ENCODE assay signal across 8 cellular contexts in the genomic region with DNA sequence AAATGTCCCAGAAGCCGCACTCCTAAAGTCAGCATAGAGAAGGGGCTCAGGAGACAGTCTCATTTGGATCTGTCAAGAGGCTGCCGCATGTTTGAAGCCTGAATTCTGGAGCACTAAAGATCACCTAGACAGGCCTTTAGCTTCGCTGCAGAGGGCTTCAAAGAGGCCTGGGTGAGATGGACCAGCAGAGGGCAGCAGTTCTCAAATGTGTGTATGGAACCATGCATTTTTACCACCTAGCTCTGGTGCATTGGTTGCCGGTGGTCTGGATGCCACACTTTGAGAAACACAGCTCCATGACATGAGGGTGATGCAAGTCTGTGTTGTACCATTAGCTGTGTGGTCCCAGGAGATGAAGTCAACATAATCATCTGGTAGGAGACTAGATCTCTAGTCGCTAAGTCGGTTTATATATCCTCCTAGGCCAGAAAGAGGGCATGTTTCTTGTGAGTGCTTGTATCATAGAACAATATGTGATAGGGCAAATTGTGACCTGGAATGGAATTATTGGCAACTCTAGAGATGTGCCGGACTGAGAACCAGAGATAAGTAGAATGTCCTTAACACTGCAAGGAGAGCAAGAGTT.
A peak's percentile ranks its signal among the peaks of the same experiment; 100 is the strongest.
DNase-seq lines count a peak whose midpoint lies in the region; ATAC-seq and TF ChIP-seq lines count a peak whose summit lies in the region.

No MANE protein-coding gene starts in this region.

- CTCF ChIA-PET in CD8-positive, alpha-beta memory T cell (lab: Charles Lee): interaction anchor here (0.5 to 3.1 kb wide), 32 partner anchors 9 to 440 kb away, joined by 3 to 17 read pairs (median 3); partner anchors contain the start of genes ACOT13, ALDH5A1, GMNN and KIAA0319

- H3K27ac ChIP-seq in CD8-positive, alpha-beta memory T cell (ENCODE audit: low read depth, low read length): no peak overlapping the region
- H3K27ac ChIP-seq in RWPE2 (ENCODE audit: poor library complexity, severe bottlenecking) (no peak overlapping the region), thyroid gland (no peak overlapping the region)

- no peaks in the 10 kb centered on the region for H3K27me3 ChIP-seq in CD8-positive, alpha-beta memory T cell (ENCODE audit: insufficient read depth, low read length, poor library complexity, severe bottlenecking)
- no peaks in the 10 kb centered on the region for H3K27me3 ChIP-seq in RWPE2 (ENCODE audit: insufficient read depth, poor library complexity, severe bottlenecking)
- no peaks in the 10 kb centered on the region for H3K27me3 ChIP-seq in thyroid gland

- H3K4me1 ChIP-seq in CD8-positive, alpha-beta memory T cell (ENCODE audit: insufficient read depth, low read length): peaks cover 5% of the 10 kb centered on the region
- H3K4me1 ChIP-seq in RWPE2 (ENCODE audit: insufficient read depth, poor library complexity, severe bottlenecking) (no peaks in the 10 kb centered on the region), thyroid gland (peaks cover 4 to 17% of the 10 kb centered on the region in 2 donors)

- H3K36me3 Mint-ChIP-seq in CD8-positive, alpha-beta memory T cell: no peaks in the 10 kb centered on the region
- no peaks in the 10 kb centered on the region for H3K36me3 Mint-ChIP-seq in activated T-helper 17 cell treated with anti-CD3 and anti-CD28 coated beads, Interleukin-2, amount 50 U/mL, for 72 hours (ENCODE audit: low read depth)
- H3K36me3 Mint-ChIP-seq in osteocyte (ENCODE audit: unreplicated experiment): no peaks in the 10 kb centered on the region

- H3K36me3 ChIP-seq in CD8-positive, alpha-beta memory T cell (ENCODE audit: insufficient read depth, low read length): no peaks in the 10 kb centered on the region
- H3K36me3 ChIP-seq in RWPE2 (ENCODE audit: low read depth): no peaks in the 10 kb centered on the region
- no peaks in the 10 kb centered on the region for H3K36me3 ChIP-seq in thyroid gland

- H3K4me3 Mint-ChIP-seq in CD8-positive, alpha-beta memory T cell: no peak overlapping the region
- H3K4me3 Mint-ChIP-seq in activated T-helper 17 cell treated with anti-CD3 and anti-CD28 coated beads, Interleukin-2, amount 50 U/mL, for 72 hours: no peak overlapping the region
- H3K4me3 Mint-ChIP-seq in osteocyte (ENCODE audit: unreplicated experiment): no peak overlapping the region

- POLR2A ChIA-PET in CD8-positive, alpha-beta memory T cell (lab: Charles Lee): interaction anchor here (0.6 to 0.7 kb wide), 2 partner anchors 85 to 920 kb away, joined by 3 read pairs; partner anchors contain the start of genes ACOT13 and TDP2

- 49 to 63% methylated on average over 6 to 7 of the region's 7 CpGs for WGBS in thyroid gland, 2 donors

- TF ChIP-seq CTCF in RWPE2 (IDR thresholded peaks at IDR 0.05; ENCODE audit: poor library complexity, severe bottlenecking) (peak; percentile 84), osteocyte (IDR thresholded peaks at IDR 0.05) (peak; percentile 92), thyroid gland (IDR thresholded peaks at IDR 0.05) (peak; percentile 33 to 76 (median 62))

- DNase-seq in CD8-positive, alpha-beta memory T cell: peak; percentile 55 to 83 (median 67)
- peak; percentile 50 to 72 for DNase-seq in Kasumi-1 (lab: John Stamatoyannopoulos, UW)
- no peak for DNase-seq in RWPE2 (ENCODE audit: low spot score)
- DNase-seq in foreskin melanocyte: peak; percentile 32
- peak; percentile 85 for DNase-seq in osteocyte (ENCODE audit: extremely low spot score, unreplicated experiment)
- DNase-seq in thyroid gland: peak; percentile 71 to 77

- H3K4me1 Mint-ChIP-seq in CD8-positive, alpha-beta memory T cell: peaks cover 4 to 6% (median 4%) of the 10 kb centered on the region in 3 donors
- no peaks in the 10 kb centered on the region for H3K4me1 Mint-ChIP-seq in activated T-helper 17 cell treated with anti-CD3 and anti-CD28 coated beads, Interleukin-2, amount 50 U/mL, for 72 hours
- peaks cover 10% of the 10 kb centered on the region for H3K4me1 Mint-ChIP-seq in osteocyte (ENCODE audit: unreplicated experiment)

- no peaks in the 10 kb centered on the region for H3K9me3 ChIP-seq in CD8-positive, alpha-beta memory T cell (ENCODE audit: low read length)
- no peaks in the 10 kb centered on the region for H3K9me3 ChIP-seq in RWPE2 (ENCODE audit: severe bottlenecking)
- H3K9me3 ChIP-seq in thyroid gland: no peaks in the 10 kb centered on the region

- no peak for TF ChIP-seq POLR2A in thyroid gland (IDR thresholded peaks at IDR 0.05)

- peak; percentile 68 for ATAC-seq in GM21390 (IDR thresholded peaks at IDR 0.05; ENCODE audit: unreplicated experiment)
- ATAC-seq in RWPE2 (ENCODE audit: low read depth): peak; percentile 84
- ATAC-seq in activated T-helper 17 cell treated with anti-CD3 and anti-CD28 coated beads, Interleukin-2, amount 50 U/mL, for 72 hours (replicated peaks): peak; percentile 89

- peaks cover 0 to 8% of the 10 kb centered on the region in 2 donors for H3K27me3 Mint-ChIP-seq in CD8-positive, alpha-beta memory T cell
- H3K27me3 Mint-ChIP-seq in activated T-helper 17 cell treated with anti-CD3 and anti-CD28 coated beads, Interleukin-2, amount 50 U/mL, for 72 hours: peaks cover 3% of the 10 kb centered on the region
- peaks cover 11% of the 10 kb centered on the region for H3K27me3 Mint-ChIP-seq in osteocyte (ENCODE audit: unreplicated experiment)

- no peak overlapping the region for H3K27ac Mint-ChIP-seq in CD8-positive, alpha-beta memory T cell
- no peak overlapping the region for H3K27ac Mint-ChIP-seq in activated T-helper 17 cell treated with anti-CD3 and anti-CD28 coated beads, Interleukin-2, amount 50 U/mL, for 72 hours
- no peak overlapping the region for H3K27ac Mint-ChIP-seq in osteocyte (ENCODE audit: unreplicated experiment)

- no peak overlapping the region for H3K4me3 ChIP-seq in CD8-positive, alpha-beta memory T cell (ENCODE audit: low read length)
- H3K4me3 ChIP-seq in RWPE2 (ENCODE audit: severe bottlenecking): no peak overlapping the region
- H3K4me3 ChIP-seq in thyroid gland (replicated peaks in 1 of 3): no peak overlapping the region

- intact Hi-C loops in thyroid gland (cut with DNase I): loop anchor here (5.0 kb wide), 3 partner anchors 116 to 491 kb away; no protein-coding TSS in a partner anchor

- no peaks in the 10 kb centered on the region for H3K9me3 Mint-ChIP-seq in CD8-positive, alpha-beta memory T cell
- H3K9me3 Mint-ChIP-seq in activated T-helper 17 cell treated with anti-CD3 and anti-CD28 coated beads, Interleukin-2, amount 50 U/mL, for 72 hours: no peaks in the 10 kb centered on the region
- no peaks in the 10 kb centered on the region for H3K9me3 Mint-ChIP-seq in osteocyte (ENCODE audit: unreplicated experiment)
